In the genomic region with DNA sequence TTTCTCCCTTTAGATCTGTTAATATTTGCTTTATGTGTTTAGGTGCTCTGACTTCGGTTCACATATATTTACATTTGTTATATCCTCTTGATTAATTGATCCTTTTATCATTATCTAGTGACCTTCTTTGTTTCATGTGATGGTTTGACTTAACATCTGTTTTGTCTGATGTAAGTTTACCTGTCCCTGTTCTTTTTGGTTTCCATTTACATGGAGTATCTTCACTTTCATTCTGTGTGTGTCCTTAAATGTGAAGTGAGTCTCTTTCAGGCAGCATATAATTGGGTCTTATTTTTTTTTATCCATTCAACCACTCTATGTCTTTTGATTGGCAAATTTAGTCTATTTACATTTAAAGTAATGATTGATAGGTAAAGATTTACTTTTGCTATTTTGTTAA, we compare ENCODE assay signal across 25 cellular contexts.
"Had no signal": no experiment of that assay in that cellular context is flagged by ENCODE, and none has a peak within 500 bp of the region (broad histone marks: within the 10 kb centered on the region; RNA-seq: fewer than 3 reads in every experiment).

No MANE protein-coding gene starts in this region.

- H3K27me3 Mint-ChIP-seq: activated naive CD4-positive, alpha-beta T cell treated with anti-CD3 and anti-CD28 coated beads, Interleukin-2, amount 10 ng/mL, durations not matched to agents 7 days and 5 days; activated naive CD8-positive, alpha-beta T cell; central memory CD8-positive, alpha-beta T cell; IgD-negative memory B cell had no signal

- H3K4me1 Mint-ChIP-seq: activated naive CD4-positive, alpha-beta T cell treated with anti-CD3 and anti-CD28 coated beads, Interleukin-2, amount 10 ng/mL, durations not matched to agents 7 days and 5 days had no signal

- H3K27ac Mint-ChIP-seq: activated CD8-positive, alpha-beta T cell treated with anti-CD3 and anti-CD28 coated beads, Interleukin-2, amount 10 ng/mL, durations not matched to agents 7 days and 5 days; activated naive CD4-positive, alpha-beta T cell treated with anti-CD3 and anti-CD28 coated beads, Interleukin-2, amount 10 ng/mL, durations not matched to agents 7 days and 5 days; activated naive CD8-positive, alpha-beta T cell; T-helper 1 cell treated with Interleukin-12 subunit alpha and Interleukin-12 subunit beta and Interleukin-4 antibody, amounts not matched to agents 30 μg/mL and 1 μg/mL, for 36 hours; T-helper 2 cell treated with Interferon-gamma antibody and Interleukin-4, amounts not matched to agents 5 μg/mL and 100 μg/mL, for 36 hours had no signal

- H3K4me3 ChIP-seq: ascending aorta, cardiac muscle cell, SJCRH30, SK-N-MC had no signal

- H3K27ac ChIP-seq: ascending aorta, cardiac muscle cell, SJCRH30, SK-N-MC had no signal

- ATAC-seq: activated CD8-positive, alpha-beta T cell treated with anti-CD3 and anti-CD28 coated beads, Interleukin-2, amount 10 ng/mL, durations not matched to agents 7 days and 5 days; Panc1 had no signal

- FAIRE-seq: TTC549 had no signal

- H3K4me1 ChIP-seq: SJCRH30 had no signal

- H3K4me3 Mint-ChIP-seq: activated CD8-positive, alpha-beta T cell treated with anti-CD3 and anti-CD28 coated beads, Interleukin-2, amount 10 ng/mL, durations not matched to agents 7 days and 5 days; activated naive CD4-positive, alpha-beta T cell treated with anti-CD3 and anti-CD28 coated beads, Interleukin-2, amount 10 ng/mL, durations not matched to agents 7 days and 5 days; activated naive CD8-positive, alpha-beta T cell; central memory CD8-positive, alpha-beta T cell; T-helper 1 cell treated with Interleukin-12 subunit alpha and Interleukin-12 subunit beta and Interleukin-4 antibody, amounts not matched to agents 30 μg/mL and 1 μg/mL, for 36 hours; T-helper 2 cell treated with Interferon-gamma antibody and Interleukin-4, amounts not matched to agents 5 μg/mL and 100 μg/mL, for 36 hours had no signal

- DNase-seq: activated CD8-positive, alpha-beta memory T cell treated with anti-CD3 and anti-CD28 coated beads, Interleukin-2, amount 50 U/mL, for 4 hours; activated CD8-positive, alpha-beta T cell treated with anti-CD3 and anti-CD28 coated beads, Interleukin-2, amount 10 ng/mL, durations not matched to agents 7 days and 5 days; activated gamma-delta T cell treated with Interleukin-2 at 50 U/mL for 16 hours; activated naive CD4-positive, alpha-beta T cell treated with anti-CD3 and anti-CD28 coated beads, Interleukin-2, amount 10 ng/mL, durations not matched to agents 7 days and 5 days; amygdala; Karpas-422; KBM-7; NCI-H1105; NCI-H1417 treated with DMSO at 0.1 percent for 48 hours; NCI-H187 treated with DMSO at 0.1 percent for 48 hours; NCI-H2081; NCI-H345; NCI-H524 treated with DMSO at 0.1 percent for 48 hours; SHP77; SJCRH30 had no signal
